ENCODE assay signal across 28 cellular contexts in genomic region chr9:131835132-131835910, GRCh38.
DNase-seq lines count a peak whose midpoint lies in the region; ATAC-seq, FAIRE-seq and TF ChIP-seq lines count a peak whose summit lies in the region.
"Had no signal": no experiment of that assay in that cellular context is flagged by ENCODE, and none has a peak within 500 bp of the region (broad histone marks: within the 10 kb centered on the region; RNA-seq: fewer than 3 reads in every experiment).

No MANE protein-coding gene starts in this region.

- DNase-seq in Right ventricle myocardium superior (peak; percentile 17), cardiac septum (ENCODE audit: low spot score) (no peak), astrocyte (ENCODE audit: low read depth) (no peak), mucosa of descending colon (peak in 2 of 3 donors; percentile 6 to 14), skeletal muscle cell (ENCODE audit: low read depth) (no peak), MCF 10A (ENCODE audit: unreplicated experiment) (no peak), PC-3 (no peak), left lobe of liver (ENCODE audit: low spot score) (no peak)
- DNase-seq: activated CD4-positive, alpha-beta T cell treated with anti-CD3 and anti-CD28 coated beads, Interleukin-2, amount 50 U/mL, for 1 hour; activated gamma-delta T cell treated with Interleukin-2 at 50 U/mL for 16 hours; activated naive CD8-positive, alpha-beta T cell treated with anti-CD3 and anti-CD28 coated beads, Interleukin-2, amount 10 ng/mL, durations not matched to agents 7 days and 5 days; activated T-cell treated with anti-CD3 and anti-CD28 coated beads, Interleukin-2, amount 50 U/mL, for 24 hours; foreskin melanocyte; Kasumi-1; mesendoderm; NCI-H1436; small intestine; stimulated activated CD4-positive, alpha-beta T cell treated with anti-CD3 and anti-CD28 coated beads, Interleukin-1b, Interleukin-23, amount 100 ng/mL, for 48 hours; stimulated activated naive CD8-positive, alpha-beta T cell treated with anti-CD3 and anti-CD28 coated beads, Interleukin-15, Interleukin-2, amounts not matched to agents 100 U/mL and 50 U/mL, for 24 hours; SW 1271; T1000; testis had no signal

- H3K27ac ChIP-seq in astrocyte (ENCODE audit: low read depth, low read length) (no peak overlapping the region), PC-3 (ENCODE audit: low read length) (no peak overlapping the region)
- H3K27ac ChIP-seq: ascending aorta, neutrophil, psoas muscle, testis had no signal

- H3K79me2 ChIP-seq in astrocyte (ENCODE audit: insufficient read depth, low read length) (no peaks in the 10 kb centered on the region), PC-3 (ENCODE audit: low read length) (no peaks in the 10 kb centered on the region)

- no peaks in the 10 kb centered on the region for H3F3A ChIP-seq in PC-3 (ENCODE audit: low read length, unreplicated experiment)

- peak overlapping the region; percentile 66 for H3K27ac Mint-ChIP-seq in astrocyte (ENCODE audit: unreplicated experiment)
- H3K27ac Mint-ChIP-seq in MCF 10A (ENCODE audit: low read depth, unreplicated experiment) = no peak overlapping the region
- H3K27ac Mint-ChIP-seq: activated naive CD8-positive, alpha-beta T cell treated with anti-CD3 and anti-CD28 coated beads, Interleukin-2, amount 10 ng/mL, durations not matched to agents 7 days and 5 days; activated T-cell treated with anti-CD3 and anti-CD28 coated beads, Interleukin-2, amount 50 U/mL, for 24 hours; dendritic cell treated with granulocyte-macrophage colony-stimulating factor and Interleukin-4, amounts not matched to agents 40 ng/mL and 50 ng/mL, for 4 days had no signal

- TF ChIP-seq CTCF in astrocyte (IDR thresholded peaks at IDR 0.05; ENCODE audit: insufficient read depth, low read depth, low read length) (no peak), mucosa of descending colon (IDR thresholded peaks at IDR 0.05) (no peak), MCF 10A (IDR thresholded peaks at IDR 0.05; ENCODE audit: unreplicated experiment) (no peak), PC-3 (conservative IDR thresholded peaks at IDR 0.05; ENCODE audit: low read depth, low read length) (no peak)

- intact Hi-C loops in Right ventricle myocardium superior (cut with DNase I) = no loop called here
- intact Hi-C loops in cardiac septum (cut with DNase I) = loop anchor here (5.0 kb wide), 1 partner anchor 402 kb away; no protein-coding TSS in a partner anchor
- intact Hi-C loops in mucosa of descending colon (cut with DNase I, micrococcal nuclease) = no loop called here
- intact Hi-C loops in MCF 10A (cut with micrococcal nuclease) = no loop called here
- intact Hi-C loops in PC-3 (cut with micrococcal nuclease) = no loop called here

- H4K20me1 ChIP-seq in astrocyte (ENCODE audit: insufficient read depth, low read length) (peaks cover 14% of the 10 kb centered on the region), PC-3 (ENCODE audit: low read length) (no peaks in the 10 kb centered on the region)

- ATAC-seq in Right ventricle myocardium superior (ENCODE audit: poor library complexity) (no peak), mucosa of descending colon (peak; percentile 12), PC-3 (no peak), left lobe of liver (no peak)
- ATAC-seq: Panc1; psoas muscle; stimulated activated naive CD8-positive, alpha-beta T cell treated with anti-CD3 and anti-CD28 coated beads, Interleukin-15, Interleukin-2, amounts not matched to agents 100 U/mL and 50 U/mL, for 24 hours had no signal

- POLR2A ChIA-PET in MCF 10A (lab: Yijun Ruan, JAX) = no interaction called here
- POLR2A ChIA-PET in PC-3 (lab: Charles Lee; ENCODE audit: unreplicated experiment) = no interaction called here

- no peaks in the 10 kb centered on the region for H3K9me2 ChIP-seq in PC-3 (replicated peaks; ENCODE audit: low read length)

- H3K9me3 ChIP-seq in astrocyte (ENCODE audit: insufficient read depth, low read depth, low read length) = peaks cover 13% of the 10 kb centered on the region
- H3K9me3 ChIP-seq in mucosa of descending colon = no peaks in the 10 kb centered on the region
- H3K9me3 ChIP-seq in PC-3 (ENCODE audit: low read length) = no peaks in the 10 kb centered on the region
- H3K9me3 ChIP-seq: neutrophil, testis had no signal

- H2AFZ ChIP-seq in astrocyte (ENCODE audit: low read depth, low read length) (peak overlapping the region; percentile 56), PC-3 (ENCODE audit: low read length) (no peak overlapping the region)

- H3K36me3 Mint-ChIP-seq in astrocyte (ENCODE audit: low read depth, unreplicated experiment) (no peaks in the 10 kb centered on the region), MCF 10A (ENCODE audit: insufficient read depth, unreplicated experiment) (peaks cover 4% of the 10 kb centered on the region)
- H3K36me3 Mint-ChIP-seq: activated naive CD8-positive, alpha-beta T cell treated with anti-CD3 and anti-CD28 coated beads, Interleukin-2, amount 10 ng/mL, durations not matched to agents 7 days and 5 days had no signal

- H3K4me1 Mint-ChIP-seq in astrocyte (ENCODE audit: low read depth, unreplicated experiment) (no peaks in the 10 kb centered on the region), MCF 10A (ENCODE audit: insufficient read depth, unreplicated experiment) (peaks cover 10% of the 10 kb centered on the region)

- H3K36me3 ChIP-seq in astrocyte (ENCODE audit: insufficient read depth, low read length) (no peaks in the 10 kb centered on the region), mucosa of descending colon (ENCODE audit: low read depth) (no peaks in the 10 kb centered on the region), PC-3 (ENCODE audit: low read depth, low read length) (no peaks in the 10 kb centered on the region)
- H3K36me3 ChIP-seq: ascending aorta, neutrophil had no signal

- BruUV-seq in MCF 10A (replicated peaks; lab: Mats Ljungman, UMichigan) (no TSS peak), PC-3 (replicated peaks; lab: Mats Ljungman, UMichigan) (no TSS peak)

- H3K4me2 ChIP-seq in astrocyte (ENCODE audit: low read length) = no peak overlapping the region
- no peak overlapping the region for H3K4me2 ChIP-seq in PC-3 (ENCODE audit: low read length)

- H3K27me3 Mint-ChIP-seq in astrocyte (ENCODE audit: low read depth, unreplicated experiment) (peaks cover 17% of the 10 kb centered on the region), MCF 10A (ENCODE audit: insufficient read depth, unreplicated experiment) (peaks cover 15% of the 10 kb centered on the region)

- H3K4me3 Mint-ChIP-seq in astrocyte (ENCODE audit: unreplicated experiment) (no peak overlapping the region), MCF 10A (ENCODE audit: unreplicated experiment) (no peak overlapping the region)
- H3K4me3 Mint-ChIP-seq: activated naive CD8-positive, alpha-beta T cell treated with anti-CD3 and anti-CD28 coated beads, Interleukin-2, amount 10 ng/mL, durations not matched to agents 7 days and 5 days; activated T-cell treated with anti-CD3 and anti-CD28 coated beads, Interleukin-2, amount 50 U/mL, for 24 hours; dendritic cell treated with granulocyte-macrophage colony-stimulating factor and Interleukin-4, amounts not matched to agents 40 ng/mL and 50 ng/mL, for 4 days had no signal

- no peak for FAIRE-seq in astrocyte (lab: Jason Lieb, UNC)
- FAIRE-seq: small intestine, urothelium cell line had no signal

- peaks cover 14% of the 10 kb centered on the region for H3K9me3 Mint-ChIP-seq in astrocyte (ENCODE audit: unreplicated experiment)
- H3K9me3 Mint-ChIP-seq in MCF 10A (ENCODE audit: unreplicated experiment) = no peaks in the 10 kb centered on the region

- peaks cover 12% of the 10 kb centered on the region for H3K4me1 ChIP-seq in astrocyte (ENCODE audit: insufficient read depth, low read length)
- H3K4me1 ChIP-seq in mucosa of descending colon (ENCODE audit: low read depth) = no peaks in the 10 kb centered on the region
- H3K4me1 ChIP-seq in PC-3 (ENCODE audit: insufficient read depth, low read length) = peaks cover 11% of the 10 kb centered on the region; the same call in 1 of the 2 replicates
- H3K4me1 ChIP-seq: ascending aorta, psoas muscle, testis had no signal

- peaks cover 16% of the 10 kb centered on the region for H3K27me3 ChIP-seq in astrocyte (ENCODE audit: insufficient read depth, low read length)
- no peaks in the 10 kb centered on the region for H3K27me3 ChIP-seq in PC-3 (ENCODE audit: low read length)
- H3K27me3 ChIP-seq: ascending aorta, testis had no signal

- H3K4me3 ChIP-seq in astrocyte (ENCODE audit: insufficient read depth, low read depth, low read length) (no peak overlapping the region), mucosa of descending colon (no peak overlapping the region), skeletal muscle cell (ENCODE audit: low read depth, low read length) (peak overlapping the region; percentile 2), PC-3 (ENCODE audit: low read length) (no peak overlapping the region)
- H3K4me3 ChIP-seq: ascending aorta, psoas muscle, testis had no signal

- H3K9ac ChIP-seq in astrocyte (ENCODE audit: low read length) (no peak overlapping the region), PC-3 (ENCODE audit: low read length) (no peak overlapping the region)

- CTCF ChIA-PET in MCF 10A (lab: Yijun Ruan, JAX) (interaction anchor here (0.6 kb wide), 1 partner anchor 459 kb away, joined by 3 read pairs; no protein-coding TSS in a partner anchor), PC-3 (lab: Charles Lee) (interaction anchor here (0.5 kb wide), 1 partner anchor 55 kb away, joined by 5 read pairs; no protein-coding TSS in a partner anchor)

Comparison
In these comparisons a context has a peak if more than half of its experiments do, and no peak if none do; other contexts are left out.
1. DNase-seq: peak in Right ventricle myocardium superior (single experiment) and mucosa of descending colon (2 of 3); none in cardiac septum (single experiment), astrocyte (single experiment), skeletal muscle cell (single experiment), MCF 10A (single experiment), PC-3 (single experiment) and left lobe of liver (single experiment).